ENCODE assay signal across 8 cellular contexts in genomic region chr1:226109829-226110248, GRCh38. TPM values are rescaled to one million over a fixed set of nuclear protein-coding genes. Genes with fewer than 3 reads are reported as not detected.
DNase-seq lines count a peak whose midpoint lies in the region; ATAC-seq and TF ChIP-seq lines count a peak whose summit lies in the region.

No MANE protein-coding gene starts in this region.

- no peaks in the 10 kb centered on the region for H3K36me3 ChIP-seq in liver (ENCODE audit: control insufficient read depth in 4 of 4, insufficient read depth in 3 of 4, low read depth in 1 of 4, low read length in 3 of 4)

- peak; percentile 74 to 80 for DNase-seq in AML-193 (lab: John Stamatoyannopoulos, UW)
- DNase-seq in NCI-H526 (lab: John Stamatoyannopoulos, UW), result peak; percentile 42 to 87
- peak; percentile 50 to 72 for DNase-seq in activated CD4-positive, alpha-beta T cell treated with anti-CD3 and anti-CD28 coated beads, Interleukin-2, amount 50 U/mL, for 24 hours (ENCODE audit: low read depth in 1 of 2, low spot score in 1 of 2)
- peak; percentile 79 for DNase-seq in stimulated activated CD4-positive, alpha-beta T cell treated with anti-CD3 and anti-CD28 coated beads, Interleukin-4, amount 100 ng/mL, for 24 hours

- no peaks in the 10 kb centered on the region for H3K36me3 Mint-ChIP-seq in dendritic cell treated with granulocyte-macrophage colony-stimulating factor and Interleukin-4, amounts not matched to agents 40 ng/mL and 50 ng/mL, for 4 days (ENCODE audit: low read depth)

- no peaks in the 10 kb centered on the region for H3K9me3 Mint-ChIP-seq in dendritic cell treated with granulocyte-macrophage colony-stimulating factor and Interleukin-4, amounts not matched to agents 40 ng/mL and 50 ng/mL, for 4 days

- TF ChIP-seq CTCF in liver (IDR thresholded peaks at IDR 0.05; ENCODE audit: low read depth, low read length, missing input control), result peak; percentile 40

- peaks cover 3 to 21% (median 12%) of the 10 kb centered on the region in 4 donors for H3K4me1 ChIP-seq in liver (ENCODE audit: control insufficient read depth in 4 of 4, insufficient read depth in 4 of 4, low read length in 3 of 4)

- peak; percentile 60 for ATAC-seq in GM19043 (IDR thresholded peaks at IDR 0.05; ENCODE audit: low read depth, unreplicated experiment)
- peak; percentile 77 for ATAC-seq in HG03354 (IDR thresholded peaks at IDR 0.05; ENCODE audit: poor library complexity, severe bottlenecking, unreplicated experiment)

- H3K4me1 Mint-ChIP-seq in dendritic cell treated with granulocyte-macrophage colony-stimulating factor and Interleukin-4, amounts not matched to agents 40 ng/mL and 50 ng/mL, for 4 days (ENCODE audit: low read depth), result peaks cover 35% of the 10 kb centered on the region

- H3K4me3 ChIP-seq in liver (ENCODE audit: low read depth in 1 of 3, low read length in 3 of 3), result peak overlapping the region; percentile 61 to 80 (median 67)

- H3K27ac Mint-ChIP-seq in dendritic cell treated with granulocyte-macrophage colony-stimulating factor and Interleukin-4, amounts not matched to agents 40 ng/mL and 50 ng/mL, for 4 days, result peak overlapping the region; percentile 96

- H3K27me3 Mint-ChIP-seq in dendritic cell treated with granulocyte-macrophage colony-stimulating factor and Interleukin-4, amounts not matched to agents 40 ng/mL and 50 ng/mL, for 4 days, result peaks cover 9% of the 10 kb centered on the region

- H3K27ac ChIP-seq in liver (ENCODE audit: low read depth in 1 of 2, low read length in 2 of 2), result peak overlapping the region; percentile 93 to 98

- H3K4me3 Mint-ChIP-seq in dendritic cell treated with granulocyte-macrophage colony-stimulating factor and Interleukin-4, amounts not matched to agents 40 ng/mL and 50 ng/mL, for 4 days, result peak overlapping the region; percentile 82

- under 1% methylated on average over 57 of the region's 57 CpGs for WGBS in liver

- H3K27me3 ChIP-seq in liver (ENCODE audit: control insufficient read depth in 4 of 4, insufficient read depth in 4 of 4, low read length in 3 of 4), result no peaks in the 10 kb centered on the region

- peak overlapping the region; percentile 64 to 78 for H3K9ac ChIP-seq in liver (ENCODE audit: low read depth in 1 of 2, low read length in 2 of 2)

- intact Hi-C loops in dendritic cell treated with granulocyte-macrophage colony-stimulating factor and Interleukin-4, amounts not matched to agents 40 ng/mL and 50 ng/mL, for 4 days (cut with micrococcal nuclease), result loop anchor here (1.0 to 2.0 kb wide), 4 partner anchors 11 to 111 kb away; partner anchors contain the start of genes H3-3A and SDE2

- TF ChIP-seq RAD21 in liver (IDR thresholded peaks at IDR 0.05), result peak in 1 of 2 donors; percentile 59

- no peaks in the 10 kb centered on the region for H3K9me3 ChIP-seq in liver (ENCODE audit: control insufficient read depth in 4 of 4, low read length in 3 of 4)

TF ChIP-seq in liver, 16 proteins besides CTCF, POLR2A, EP300 and RAD21:
- TF ChIP-seq GABPA (IDR thresholded peaks at IDR 0.05 in 1 of 2, conservative IDR thresholded peaks at IDR 0.05 in 1 of 2), result no peak
- TF ChIP-seq YY1 (IDR thresholded peaks at IDR 0.05), result peak; percentile 15

RNA-seq across cellular contexts. Expression of gene H3-3A, which starts 47.3 kb away (rescaled TPM):
- 100 to 1,000 TPM in 1 of 2 donors, 10 to 100 TPM in 1; 76.6 to 338 TPM for total RNA-seq in liver
- 100 to 1,000 TPM; 188 to 190 TPM for polyA plus RNA-seq in liver

Comparison
In these comparisons a context has a peak if more than half of its experiments do, and no peak if none do; other contexts are left out.
1. Peak in every context shown above with its lines: DNase-seq, ATAC-seq, H3K4me3 ChIP-seq and H3K27ac ChIP-seq.